ENCODE assay signal across 9 cellular contexts in the genomic region with DNA sequence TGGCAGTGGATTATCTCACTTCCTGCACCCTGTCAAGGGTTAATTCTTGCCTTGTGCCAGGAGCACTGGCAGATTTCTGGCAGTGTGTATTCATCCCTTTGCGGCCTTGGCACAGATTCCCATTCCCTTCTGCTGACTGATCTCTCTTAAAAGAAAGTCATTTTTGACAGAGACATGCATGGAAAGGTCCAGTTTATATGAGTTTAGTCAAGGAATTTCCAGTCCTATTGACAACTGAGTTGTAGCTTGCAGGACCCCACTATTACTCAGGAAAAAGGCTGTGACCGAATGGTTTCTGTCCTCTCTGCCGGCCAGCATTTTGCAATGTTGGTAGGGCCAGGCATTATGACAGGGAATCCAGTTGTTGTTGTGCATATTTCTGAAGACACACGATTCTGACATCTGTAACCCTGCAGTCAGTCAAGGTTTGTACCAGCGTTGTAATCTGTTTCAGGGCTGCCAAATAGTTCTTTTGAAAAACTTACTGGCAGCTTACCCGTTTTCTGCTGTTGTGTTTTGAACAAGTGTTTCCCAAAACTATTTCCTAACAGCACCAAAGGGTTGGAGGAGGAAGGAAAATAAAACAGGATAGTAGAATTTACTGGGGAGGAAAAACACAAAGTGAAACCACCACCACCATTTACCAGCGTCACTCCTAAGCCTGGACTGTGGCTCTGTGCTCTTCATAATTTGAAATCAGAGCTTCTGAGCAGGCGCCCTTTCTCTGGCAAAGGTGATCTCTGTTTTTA.
DNase-seq lines count a peak whose midpoint lies in the region; ATAC-seq, FAIRE-seq and TF ChIP-seq lines count a peak whose summit lies in the region.
"Had no signal": no experiment of that assay in that cellular context is flagged by ENCODE, and none has a peak within 500 bp of the region (broad histone marks: within the 10 kb centered on the region; RNA-seq: fewer than 3 reads in every experiment).

No MANE protein-coding gene starts in this region.

- no peaks in the 10 kb centered on the region for H3K36me3 Mint-ChIP-seq in nephron (ENCODE audit: low read depth)
- H3K36me3 Mint-ChIP-seq in activated CD4-positive, alpha-beta memory T cell treated with anti-CD3 and anti-CD28 coated beads, Interleukin-2, amount 10 ng/mL, durations not matched to agents 7 days and 5 days (ENCODE audit: low read depth), result no peaks in the 10 kb centered on the region
- H3K36me3 Mint-ChIP-seq: CD8-positive, alpha-beta T cell had no signal

- H3K4me1 Mint-ChIP-seq in nephron, result peaks cover 56% of the 10 kb centered on the region
- H3K4me1 Mint-ChIP-seq in activated CD4-positive, alpha-beta memory T cell treated with anti-CD3 and anti-CD28 coated beads, Interleukin-2, amount 10 ng/mL, durations not matched to agents 7 days and 5 days, result no peaks in the 10 kb centered on the region

- CTCF ChIA-PET in AG04450 (lab: Charles Lee), result interaction anchor here (0.8 to 0.9 kb wide), 2 partner anchors 21 to 392 kb away, joined by 4 to 5 read pairs; no protein-coding TSS in a partner anchor
- CTCF ChIA-PET in activated CD4-positive, alpha-beta memory T cell treated with anti-CD3 and anti-CD28 coated beads, Interleukin-2, amount 10 ng/mL, durations not matched to agents 7 days and 5 days (lab: Charles Lee), result no interaction called here

- POLR2A ChIA-PET in AG04450 (lab: Yijun Ruan, JAX), result no interaction called here
- POLR2A ChIA-PET in activated CD4-positive, alpha-beta memory T cell treated with anti-CD3 and anti-CD28 coated beads, Interleukin-2, amount 10 ng/mL, durations not matched to agents 7 days and 5 days (lab: Charles Lee), result no interaction called here

- H3K4me1 ChIP-seq in esophagus squamous epithelium, result peaks cover 21 to 59% (median 35%) of the 10 kb centered on the region in 3 donors

- H3K27me3 ChIP-seq in AG04450 (ENCODE audit: control insufficient read depth, insufficient read depth, low read length), result no peaks in the 10 kb centered on the region
- H3K27me3 ChIP-seq in esophagus squamous epithelium, result no peaks in the 10 kb centered on the region

- intact Hi-C loops in esophagus squamous epithelium (cut with DNase I), result loop anchor here (10.0 kb wide), 1 partner anchor 238 kb away; no protein-coding TSS in a partner anchor

- H3K4me3 ChIP-seq in AG04450 (ENCODE audit: low read depth, low read length) (peak overlapping the region; percentile 32), esophagus squamous epithelium (peak overlapping the region in 3 of 4 donors; percentile 10 to 46 (median 20))

- peak; percentile 72 for FAIRE-seq in RCC 7860 (lab: Jason Lieb, UNC)

- peak overlapping the region in 2 of 3 experiments; percentile 50 to 61 for H3K27ac Mint-ChIP-seq in nephron
- H3K27ac Mint-ChIP-seq in activated CD4-positive, alpha-beta memory T cell treated with anti-CD3 and anti-CD28 coated beads, Interleukin-2, amount 10 ng/mL, durations not matched to agents 7 days and 5 days, result no peak overlapping the region
- H3K27ac Mint-ChIP-seq: CD8-positive, alpha-beta T cell had no signal

- no peak overlapping the region for H3K4me3 Mint-ChIP-seq in nephron
- H3K4me3 Mint-ChIP-seq in activated CD4-positive, alpha-beta memory T cell treated with anti-CD3 and anti-CD28 coated beads, Interleukin-2, amount 10 ng/mL, durations not matched to agents 7 days and 5 days, result no peak overlapping the region
- H3K4me3 Mint-ChIP-seq: CD8-positive, alpha-beta T cell had no signal

- no peaks in the 10 kb centered on the region for H3K36me3 ChIP-seq in esophagus squamous epithelium

- H3K27ac ChIP-seq in AG04450 (ENCODE audit: low read depth, low read length), result peak overlapping the region; percentile 71
- peak overlapping the region; percentile 69 to 89 (median 85) for H3K27ac ChIP-seq in esophagus squamous epithelium

- DNase-seq in AG04450 (ENCODE audit: low read depth, low spot score), result no peak
- DNase-seq in RCC 7860 (ENCODE audit: low spot score), result peak; percentile 53
- DNase-seq in esophagus squamous epithelium (lab: John Stamatoyannopoulos, UW), result no peak
- no peak for DNase-seq in DMS53 treated with DMSO at 0.1 percent for 48 hours (lab: John Stamatoyannopoulos, UW; ENCODE audit: unreplicated experiment)
- no peak for DNase-seq in activated CD4-positive, alpha-beta memory T cell treated with anti-CD3 and anti-CD28 coated beads, Interleukin-2, amount 10 ng/mL, durations not matched to agents 7 days and 5 days
- no peak for DNase-seq in NCI-H187 (lab: John Stamatoyannopoulos, UW)
- DNase-seq: CD8-positive, alpha-beta T cell had no signal

- no peak for TF ChIP-seq POLR2A in esophagus squamous epithelium (IDR thresholded peaks at IDR 0.05)

- TF ChIP-seq CTCF in AG04450 (IDR thresholded peaks at IDR 0.05; ENCODE audit: low read depth, low read length) (no peak), esophagus squamous epithelium (IDR thresholded peaks at IDR 0.05) (no peak), nephron (IDR thresholded peaks at IDR 0.05; ENCODE audit: unreplicated experiment in 3 of 3) (no peak)

- 19 to 28% methylated on average over 7 to 8 of the region's 8 CpGs for WGBS in esophagus squamous epithelium, 2 donors

- peaks cover 8% of the 10 kb centered on the region for H3K27me3 Mint-ChIP-seq in nephron (ENCODE audit: low read depth)
- no peaks in the 10 kb centered on the region for H3K27me3 Mint-ChIP-seq in activated CD4-positive, alpha-beta memory T cell treated with anti-CD3 and anti-CD28 coated beads, Interleukin-2, amount 10 ng/mL, durations not matched to agents 7 days and 5 days

- H3K9me3 ChIP-seq in AG04450 (ENCODE audit: control insufficient read depth, insufficient read depth, low read length), result no peaks in the 10 kb centered on the region
- H3K9me3 ChIP-seq in esophagus squamous epithelium, result no peaks in the 10 kb centered on the region

- no peak for ATAC-seq in GM19397 (IDR thresholded peaks at IDR 0.05; ENCODE audit: unreplicated experiment)
- ATAC-seq: CD8-positive, alpha-beta T cell had no signal

- H3K9me3 Mint-ChIP-seq in nephron, result no peaks in the 10 kb centered on the region
- peaks cover 3% of the 10 kb centered on the region for H3K9me3 Mint-ChIP-seq in activated CD4-positive, alpha-beta memory T cell treated with anti-CD3 and anti-CD28 coated beads, Interleukin-2, amount 10 ng/mL, durations not matched to agents 7 days and 5 days
- H3K9me3 Mint-ChIP-seq: CD8-positive, alpha-beta T cell had no signal
